ENCODE assay signal across 21 cellular contexts in genomic region chr11:79276900-79277299, GRCh38.
"Had no signal": no experiment of that assay in that cellular context is flagged by ENCODE, and none has a peak within 500 bp of the region (broad histone marks: within the 10 kb centered on the region; RNA-seq: fewer than 3 reads in every experiment).

No MANE protein-coding gene starts in this region.

- H3K27me3 Mint-ChIP-seq: activated naive CD8-positive, alpha-beta T cell treated with anti-CD3 and anti-CD28 coated beads, Interleukin-2, amount 50 U/mL, for 24 hours; natural killer cell treated with Interleukin-12 subunit alpha and Interleukin-12 subunit beta and Interleukin-15 and Interleukin-18, amount 100 ng/mL, for 72 hours had no signal

- H3K27me3 ChIP-seq: brain microvascular endothelial cell, left lung, spleen, upper lobe of left lung had no signal

- H3K4me1 ChIP-seq: left lung, spleen, upper lobe of left lung had no signal

- H3K36me3 Mint-ChIP-seq: natural killer cell treated with Interleukin-12 subunit alpha and Interleukin-12 subunit beta and Interleukin-15 and Interleukin-18, amount 100 ng/mL, for 72 hours had no signal

- DNase-seq: activated CD4-positive, alpha-beta T cell treated with anti-CD3 and anti-CD28 coated beads for 1 hour; activated CD4-positive, alpha-beta T cell treated with anti-CD3 and anti-CD28 coated beads, Interleukin-2, amount 50 U/mL, for 1 hour; activated CD8-positive, alpha-beta T cell treated with anti-CD3 and anti-CD28 coated beads, Interleukin-2, amount 10 ng/mL, durations not matched to agents 7 days and 5 days; activated gamma-delta T cell; activated naive CD4-positive, alpha-beta T cell treated with anti-CD3 and anti-CD28 coated beads, Interleukin-2, amount 50 U/mL, for 16 hours; activated naive CD8-positive, alpha-beta T cell treated with anti-CD3 and anti-CD28 coated beads, Interleukin-2, amount 50 U/mL, for 24 hours; anterior cingulate cortex; brain microvascular endothelial cell; cortex of kidney; heart right ventricle; left lung; occipital lobe; posterior cingulate gyrus; spleen; stimulated activated CD4-positive, alpha-beta T cell treated with anti-CD3 and anti-CD28 coated beads, Interleukin-4, amount 100 ng/mL, for 1 hour; stimulated activated naive CD4-positive, alpha-beta T cell; T-helper 9 cell; upper lobe of left lung had no signal

- H3K27ac Mint-ChIP-seq: activated CD8-positive, alpha-beta T cell treated with anti-CD3 and anti-CD28 coated beads, Interleukin-2, amount 10 ng/mL, durations not matched to agents 7 days and 5 days; activated naive CD8-positive, alpha-beta T cell treated with anti-CD3 and anti-CD28 coated beads, Interleukin-2, amount 50 U/mL, for 24 hours; activated T-helper 1 cell treated with anti-CD3 and anti-CD28 coated beads, Interleukin-12 subunit alpha, Interleukin-12 subunit beta, Interleukin-2, Interleukin-4 antibody, amounts not matched to agents 30 ng/mL and 10 ng/mL and 1 ng/mL, durations not matched to agents 14 hours and 24 hours and 36 hours; natural killer cell treated with Interleukin-12 subunit alpha and Interleukin-12 subunit beta and Interleukin-15 and Interleukin-18, amount 100 ng/mL, for 72 hours had no signal

- ATAC-seq: activated CD8-positive, alpha-beta T cell treated with anti-CD3 and anti-CD28 coated beads, Interleukin-2, amount 10 ng/mL, durations not matched to agents 7 days and 5 days; activated naive CD8-positive, alpha-beta T cell treated with anti-CD3 and anti-CD28 coated beads, Interleukin-2, amount 50 U/mL, for 24 hours; left lung; natural killer cell treated with Interleukin-12 subunit alpha and Interleukin-12 subunit beta and Interleukin-15 and Interleukin-18, amount 100 ng/mL, for 72 hours had no signal

- H3K4me3 ChIP-seq: heart right ventricle, left lung, spleen, upper lobe of left lung had no signal

- H3K27ac ChIP-seq: brain microvascular endothelial cell, epithelial cell of prostate, heart right ventricle, left lung, spleen, upper lobe of left lung had no signal

- H3K36me3 ChIP-seq: brain microvascular endothelial cell, heart right ventricle, left lung, spleen, upper lobe of left lung had no signal

- H3K4me3 Mint-ChIP-seq: activated CD8-positive, alpha-beta T cell treated with anti-CD3 and anti-CD28 coated beads, Interleukin-2, amount 10 ng/mL, durations not matched to agents 7 days and 5 days; activated naive CD8-positive, alpha-beta T cell treated with anti-CD3 and anti-CD28 coated beads, Interleukin-2, amount 50 U/mL, for 24 hours; activated T-helper 1 cell treated with anti-CD3 and anti-CD28 coated beads, Interleukin-12 subunit alpha, Interleukin-12 subunit beta, Interleukin-2, Interleukin-4 antibody, amounts not matched to agents 30 ng/mL and 10 ng/mL and 1 ng/mL, durations not matched to agents 14 hours and 24 hours and 36 hours; natural killer cell treated with Interleukin-12 subunit alpha and Interleukin-12 subunit beta and Interleukin-15 and Interleukin-18, amount 100 ng/mL, for 72 hours had no signal

- H3K9me3 Mint-ChIP-seq: natural killer cell treated with Interleukin-12 subunit alpha and Interleukin-12 subunit beta and Interleukin-15 and Interleukin-18, amount 100 ng/mL, for 72 hours had no signal

- H3K4me1 Mint-ChIP-seq: activated naive CD8-positive, alpha-beta T cell treated with anti-CD3 and anti-CD28 coated beads, Interleukin-2, amount 50 U/mL, for 24 hours had no signal

- H3K9me3 ChIP-seq: heart right ventricle, left lung, upper lobe of left lung had no signal
